ENCODE assay signal across 8 cellular contexts in genomic region chr11:67317365-67318238, GRCh38. TPM values are rescaled to one million over a fixed set of nuclear protein-coding genes. Genes with fewer than 3 reads are reported as not detected.
DNase-seq lines count a peak whose midpoint lies in the region; ATAC-seq, FAIRE-seq and TF ChIP-seq lines count a peak whose summit lies in the region.

No MANE protein-coding gene starts in this region.

- 0 to 1% (median 1%) methylated on average over 19 to 83 of the region's 83 CpGs for WGBS in adrenal gland, 4 donors

- no peaks in the 10 kb centered on the region for H3K36me3 ChIP-seq in adrenal gland (replicated peaks in 1 of 2)
- H3K36me3 ChIP-seq in upper lobe of right lung: no peaks in the 10 kb centered on the region

- H3K27ac ChIP-seq in adrenal gland: peak overlapping the region; percentile 44 to 94 (median 80)
- H3K27ac ChIP-seq in upper lobe of right lung: peak overlapping the region; percentile 92

- H3K4me1 ChIP-seq in adrenal gland (replicated peaks in 1 of 2) (peaks cover 0 to 12% of the 10 kb centered on the region in 2 donors), upper lobe of right lung (peaks cover 14% of the 10 kb centered on the region)

- TF ChIP-seq CTCF in adrenal gland (IDR thresholded peaks at IDR 0.05) (peak; percentile 81 to 100 (median 98)), upper lobe of right lung (IDR thresholded peaks at IDR 0.05) (peak; percentile 94)

- intact Hi-C loops in adrenal gland (cut with DNase I) (loop anchor here (2.0 to 10.0 kb wide), 2 partner anchors 51 to 233 kb away; partner anchors contain the start of gene GRK2 (in 2 of the 2)), left cardiac atrium (cut with DNase I) (loop anchor here (1.0 to 5.0 kb wide), 4 partner anchors 49 to 235 kb away; partner anchors contain the start of gene GRK2 (in 1 of the 2)), posterior vena cava (cut with DNase I) (loop anchor here (2.0 to 5.0 kb wide), 3 partner anchors 53 to 235 kb away; no protein-coding TSS in a partner anchor), upper lobe of right lung (cut with DNase I) (loop anchor here (5.0 kb wide), 1 partner anchor 55 kb away; no protein-coding TSS in a partner anchor)

- H3K9me3 ChIP-seq in adrenal gland (replicated peaks in 1 of 3): no peaks in the 10 kb centered on the region
- H3K9me3 ChIP-seq in upper lobe of right lung: no peaks in the 10 kb centered on the region

- no peaks in the 10 kb centered on the region for H3K27me3 ChIP-seq in adrenal gland
- no peaks in the 10 kb centered on the region for H3K27me3 ChIP-seq in upper lobe of right lung

- DNase-seq in GM12892 (ENCODE audit: insufficient read length) (peak; percentile 97), NCI-H1436 (lab: John Stamatoyannopoulos, UW) (peak; percentile 96), SW480 (ENCODE audit: low spot score) (peak; percentile 92), adrenal gland (peak; percentile 95 to 99 (median 97)), left cardiac atrium (peak; percentile 97), posterior vena cava (ENCODE audit: low spot score) (peak; percentile 99), upper lobe of right lung (peak; percentile 98)

- H3K4me3 ChIP-seq in adrenal gland: peak overlapping the region; percentile 26 to 90 (median 60)
- peak overlapping the region; percentile 78 for H3K4me3 ChIP-seq in upper lobe of right lung

- peak; percentile 99 for FAIRE-seq in GM12892 (lab: Jason Lieb, UNC)

- ATAC-seq in HG02840 (IDR thresholded peaks at IDR 0.05; ENCODE audit: low FRiP score, unreplicated experiment): peak; percentile 92
- peak; percentile 93 to 94 for ATAC-seq in left cardiac atrium
- ATAC-seq in upper lobe of right lung: peak; percentile 94

- TF ChIP-seq POLR2A in GM12892 (IDR thresholded peaks at IDR 0.05; ENCODE audit: low read depth, low read length) (peak; percentile 60; the same call in 1 of the 2 replicates), adrenal gland (IDR thresholded peaks at IDR 0.05) (peak; percentile 34 to 46)

RNA-seq across cellular contexts. Expression of gene SSH3, which starts 14.3 kb away (rescaled TPM):
- 0.30 TPM for polyA plus RNA-seq in GM12892 (2012; ENCODE audit: missing spikeins)
- total RNA-seq in adrenal gland (10 to 100 TPM; 10.8 to 31.2 (median 25.7) TPM), left cardiac atrium (10 to 100 TPM; 18.1 to 22.2 TPM), posterior vena cava (10 to 100 TPM; 23.5 to 26.2 TPM), upper lobe of right lung (36.4 TPM)
- polyA plus RNA-seq in adrenal gland: 10 to 100 TPM in 2 of 3 donors, 1 to 10 TPM in 1; 4.2 to 35.2 (median 21.8) TPM

RNA-seq across cellular contexts. Expression of gene ANKRD13D, which starts 28.5 kb away (rescaled TPM):
- 22.1 TPM for polyA plus RNA-seq in GM12892 (2012; ENCODE audit: missing spikeins)
- 10 to 100 TPM in 7 of 8 donors, 1 to 10 TPM in 1; 9.2 to 52.9 (median 40.4) TPM for total RNA-seq in adrenal gland
- 100 to 1,000 TPM in 1 of 3 donors, 10 to 100 TPM in 1, 1 to 10 TPM in 1; 8.7 to 205 (median 99.8) TPM for polyA plus RNA-seq in adrenal gland
- 10 to 100 TPM; 22.1 to 22.6 TPM for total RNA-seq in left cardiac atrium
- total RNA-seq in posterior vena cava: 10 to 100 TPM; 40.7 to 42.8 TPM
- total RNA-seq in upper lobe of right lung: 59.4 TPM

RNA-seq across cellular contexts. Expression of gene POLD4, which starts 35.7 kb away (rescaled TPM):
- 75.6 TPM for polyA plus RNA-seq in GM12892 (2012; ENCODE audit: missing spikeins)
- total RNA-seq in adrenal gland (100 to 1,000 TPM in 4 of 8 donors, 10 to 100 TPM in 4; 60.5 to 166 (median 95.6) TPM), left cardiac atrium (10 to 100 TPM; 54.5 to 59.3 TPM), posterior vena cava (10 to 100 TPM; 56.1 to 60.9 TPM), upper lobe of right lung (69.3 TPM)
- polyA plus RNA-seq in adrenal gland: 100 to 1,000 TPM in 2 of 3 donors, 10 to 100 TPM in 1; 13.0 to 130 (median 110) TPM

RNA-seq across cellular contexts. Expression of gene GRK2, which starts 51.3 kb away (rescaled TPM):
- polyA plus RNA-seq in GM12892 (2012; ENCODE audit: missing spikeins): 131 TPM
- total RNA-seq in adrenal gland: 10 to 100 TPM; 43.4 to 73.7 (median 59.6) TPM
- polyA plus RNA-seq in adrenal gland: 100 to 1,000 TPM in 1 of 3 donors, 10 to 100 TPM in 2; 26.4 to 159 (median 71.3) TPM
- 10 to 100 TPM; 51.6 to 52.6 TPM for total RNA-seq in left cardiac atrium
- total RNA-seq in posterior vena cava: 10 to 100 TPM; 50.4 to 58.2 TPM
- 98.4 TPM for total RNA-seq in upper lobe of right lung

RNA-seq across cellular contexts. Expression of gene CLCF1, which starts 55.8 kb away (rescaled TPM):
- 0.95 TPM for polyA plus RNA-seq in GM12892 (2012; ENCODE audit: missing spikeins)
- total RNA-seq in adrenal gland: 10 to 100 TPM in 1 of 8 donors, 1 to 10 TPM in 5, under 1 TPM in 2; 0.69 to 11.7 (median 3.1) TPM
- polyA plus RNA-seq in adrenal gland: 10 to 100 TPM in 1 of 3 donors, 1 to 10 TPM in 2; 2.8 to 16.1 (median 5.6) TPM
- total RNA-seq in left cardiac atrium: 1 to 10 TPM; 1.1 to 4.6 TPM
- 10 to 100 TPM; 10.0 to 15.2 TPM for total RNA-seq in posterior vena cava
- total RNA-seq in upper lobe of right lung: 4.0 TPM

Comparison
In these comparisons a context has a peak if more than half of its experiments do, and no peak if none do; other contexts are left out.
1. Peak in every context shown above with its lines: DNase-seq, ATAC-seq, H3K4me3 ChIP-seq and H3K27ac ChIP-seq.